In genomic region chr13:49649244-49649962, GRCh38 we compare ENCODE assay signal across 11 cellular contexts. TPM values are rescaled to one million over a fixed set of nuclear protein-coding genes. Genes with fewer than 3 reads are reported as not detected.
DNase-seq lines count a peak whose midpoint lies in the region; TF ChIP-seq lines count a peak whose summit lies in the region.
"Had no signal": no experiment of that assay in that cellular context is flagged by ENCODE, and none has a peak within 500 bp of the region (broad histone marks: within the 10 kb centered on the region; RNA-seq: fewer than 3 reads in every experiment).

No MANE protein-coding gene starts in this region.

- TF ChIP-seq POLR2A in esophagus squamous epithelium (IDR thresholded peaks at IDR 0.05) = no peak

- peak in 4 of 6 experiments; percentile 8 to 46 (median 24) for TF ChIP-seq CTCF in esophagus squamous epithelium (IDR thresholded peaks at IDR 0.05)
- peak; percentile 48 for TF ChIP-seq CTCF in osteoblast (IDR thresholded peaks at IDR 0.05; ENCODE audit: extremely low read depth, low read depth, low read length)

- intact Hi-C loops in esophagus squamous epithelium (cut with DNase I) = no loop called here

- no peaks in the 10 kb centered on the region for H3K27me3 ChIP-seq in esophagus squamous epithelium
- no peaks in the 10 kb centered on the region for H3K27me3 ChIP-seq in osteoblast (ENCODE audit: insufficient read depth, low read length)
- H3K27me3 ChIP-seq: vagina had no signal

- no peak overlapping the region for H3K4me2 ChIP-seq in osteoblast (ENCODE audit: insufficient read depth, low read length)

- no peaks in the 10 kb centered on the region for H3K79me2 ChIP-seq in osteoblast (ENCODE audit: insufficient read depth, low read length)

- peaks cover 0 to 9% (median 0%) of the 10 kb centered on the region in 3 donors for H3K4me1 ChIP-seq in esophagus squamous epithelium
- H3K4me1 ChIP-seq in osteoblast (ENCODE audit: insufficient read depth, low read length) = no peaks in the 10 kb centered on the region
- H3K4me1 ChIP-seq: vagina had no signal

- DNase-seq in ELR (ENCODE audit: low read depth) (peak; percentile 68), NCI-H82 (lab: John Stamatoyannopoulos, UW) (peak; percentile 67), esophagus squamous epithelium (lab: John Stamatoyannopoulos, UW) (no peak), osteoblast (ENCODE audit: insufficient read length, low spot score, missing footprints) (peak; percentile 87), NCI-H345 treated with DMSO at 0.1 percent for 48 hours (lab: John Stamatoyannopoulos, UW; ENCODE audit: unreplicated experiment) (no peak), DMS79 (lab: John Stamatoyannopoulos, UW) (no peak), islet precursor cell (no peak)
- DNase-seq in stimulated activated CD4-positive, alpha-beta T cell treated with anti-CD3 and anti-CD28 coated beads, Interleukin-12 subunit alpha, Interleukin-12 subunit beta, amount 100 ng/mL, for 4 hours = no peak
- DNase-seq: activated CD4-positive, alpha-beta memory T cell treated with anti-CD3 and anti-CD28 coated beads, Interleukin-2, amount 10 ng/mL, durations not matched to agents 7 days and 5 days had no signal

- H3K27ac ChIP-seq in esophagus squamous epithelium = no peak overlapping the region
- H3K27ac ChIP-seq in osteoblast (ENCODE audit: low read depth, low read length) = no peak overlapping the region
- H3K27ac ChIP-seq: epithelial cell of prostate, vagina had no signal

- no peak overlapping the region for H2AFZ ChIP-seq in osteoblast (ENCODE audit: low read length)

- H3K36me3 ChIP-seq in esophagus squamous epithelium (no peaks in the 10 kb centered on the region), osteoblast (ENCODE audit: insufficient read depth, low read length) (no peaks in the 10 kb centered on the region)
- H3K36me3 ChIP-seq: vagina had no signal

- 48 to 50% methylated on average over 5 of the region's 5 CpGs for WGBS in esophagus squamous epithelium, 2 donors

- no peak overlapping the region for H3K4me3 ChIP-seq in esophagus squamous epithelium
- no peak overlapping the region for H3K4me3 ChIP-seq in osteoblast (ENCODE audit: insufficient read depth, low read length)
- H3K4me3 ChIP-seq: vagina had no signal

- H4K20me1 ChIP-seq in osteoblast (ENCODE audit: insufficient read depth, low read length) = no peaks in the 10 kb centered on the region

- H3K9me3 ChIP-seq in esophagus squamous epithelium = no peaks in the 10 kb centered on the region
- no peaks in the 10 kb centered on the region for H3K9me3 ChIP-seq in osteoblast (ENCODE audit: low read depth, low read length)
- H3K9me3 ChIP-seq: vagina had no signal

RNA-seq across cellular contexts. Expression of gene ARL11, which starts 21.1 kb away (rescaled TPM):
- 1 to 10 TPM in 1 of 4 donors, under 1 TPM in 3; 0.22 to 1.9 (median 0.95) TPM for total RNA-seq in esophagus squamous epithelium
- total RNA-seq in osteoblast = not detected in 2 replicates

RNA-seq across cellular contexts. Expression of gene EBPL, which starts 41.9 kb away (rescaled TPM):
- 100 to 1,000 TPM; 117 to 146 (median 127) TPM for total RNA-seq in esophagus squamous epithelium
- total RNA-seq in osteoblast = 26.1 and 38.9 TPM in 2 replicates

Comparison
In these comparisons a context has a peak if more than half of its experiments do, and no peak if none do; other contexts are left out.
1. DNase-seq: peak in ELR (single experiment), NCI-H82 (single experiment) and osteoblast (single experiment); none in esophagus squamous epithelium (single experiment), NCI-H345 treated with DMSO at 0.1 percent for 48 hours (single experiment), DMS79 (single experiment), stimulated activated CD4-positive, alpha-beta T cell treated with anti-CD3 and anti-CD28 coated beads, Interleukin-12 subunit alpha, Interleukin-12 subunit beta, amount 100 ng/mL, for 4 hours (single experiment) and islet precursor cell (single experiment).